17 cellular contexts compared by ENCODE assay signal in the genomic region with DNA sequence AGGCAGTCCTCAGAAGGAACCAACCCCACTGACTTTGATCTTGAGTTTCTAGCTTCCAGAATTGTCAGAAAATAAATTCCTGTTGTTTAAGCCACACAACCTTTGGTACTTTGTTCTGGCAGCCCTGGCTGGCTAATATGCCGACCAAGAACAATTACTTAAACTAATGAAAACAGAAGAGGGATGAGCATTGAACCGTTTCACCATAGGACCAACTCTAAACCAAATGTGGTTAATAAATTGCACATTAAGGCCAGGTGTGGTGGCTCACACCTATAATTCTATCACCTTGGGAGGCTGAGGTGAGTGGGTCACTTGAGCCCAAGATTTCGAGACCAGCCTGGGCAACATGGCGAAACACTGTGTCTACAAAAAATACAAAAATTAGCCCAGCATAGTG.
"Had no signal": no experiment of that assay in that cellular context is flagged by ENCODE, and none has a peak within 500 bp of the region (broad histone marks: within the 10 kb centered on the region; RNA-seq: fewer than 3 reads in every experiment).

No MANE protein-coding gene starts in this region.

- ATAC-seq: gastroesophageal sphincter, lower lobe of right lung, right cardiac atrium had no signal

- H3K36me3 Mint-ChIP-seq: naive B cell, neural progenitor cell had no signal

- H3K4me3 ChIP-seq: esophagus muscularis mucosa, gastroesophageal sphincter, left ventricle myocardium inferior, lower lobe of right lung, neural progenitor cell, ovary, smooth muscle cell, upper lobe of left lung, vagina had no signal

- DNase-seq: effector memory CD4-positive, alpha-beta T cell; glutamatergic neuron; left ventricle myocardium inferior; lower lobe of right lung; mesenchymal stem cell; naive B cell; nucleus accumbens; ovary; right cardiac atrium; stimulated activated CD4-positive, alpha-beta T cell treated with anti-CD3 and anti-CD28 coated beads, Interleukin-2, amount 100 ng/mL, for 48 hours; stimulated activated naive CD4-positive, alpha-beta T cell treated with Interleukin-2 at 50 U/mL for 16 hours; upper lobe of left lung had no signal

- H3K4me3 Mint-ChIP-seq: naive B cell, neural progenitor cell had no signal

- H3K27ac ChIP-seq: left ventricle myocardium inferior, lower lobe of right lung, neural progenitor cell, ovary, upper lobe of left lung had no signal

- H2AFZ ChIP-seq: neural progenitor cell had no signal

- H3K27ac Mint-ChIP-seq: naive B cell, neural progenitor cell had no signal

- H3K9me3 ChIP-seq: esophagus muscularis mucosa, gastroesophageal sphincter, lower lobe of right lung, ovary, upper lobe of left lung, vagina had no signal

- H3K36me3 ChIP-seq: esophagus muscularis mucosa, gastroesophageal sphincter, left ventricle myocardium inferior, lower lobe of right lung, neural progenitor cell, ovary, upper lobe of left lung, vagina had no signal

- H3K27me3 ChIP-seq: esophagus muscularis mucosa, gastroesophageal sphincter, neural progenitor cell, ovary, upper lobe of left lung, vagina had no signal

- H3K9ac ChIP-seq: neural progenitor cell had no signal

- H3K4me2 ChIP-seq: neural progenitor cell, smooth muscle cell had no signal
